In genomic region chr3:155131104-155131503, GRCh38 we compare ENCODE assay signal across 9 cellular contexts. TPM values are rescaled to one million over a fixed set of nuclear protein-coding genes. Genes with fewer than 3 reads are reported as not detected.
DNase-seq lines count a peak whose midpoint lies in the region; ATAC-seq and TF ChIP-seq lines count a peak whose summit lies in the region.
"Had no signal": no experiment of that assay in that cellular context is flagged by ENCODE, and none has a peak within 500 bp of the region (broad histone marks: within the 10 kb centered on the region; RNA-seq: fewer than 3 reads in every experiment).

No MANE protein-coding gene starts in this region.

- dilution Hi-C loops in mammary epithelial cell (cut with HindIII; ENCODE audit: low sequenced_read_pairs): no loop called here

- ATAC-seq in GM18909 (IDR thresholded peaks at IDR 0.05; ENCODE audit: poor library complexity, unreplicated experiment) (peak; percentile 69), HG03108 (IDR thresholded peaks at IDR 0.05; ENCODE audit: unreplicated experiment) (peak; percentile 67)
- peak; percentile 60 for ATAC-seq in stimulated activated memory B cell treated with anti-CD40 and anti-IgM and Interleukin-4, amounts not matched to agents 10 μg/mL and 1 μg/mL and 100 μg/mL, for 72 hours
- ATAC-seq in activated T-cell treated with anti-CD3 and anti-CD28 coated beads, Interleukin-2, amount 50 U/mL, for 72 hours (replicated peaks in 1 of 2): no peak

- H3K27me3 Mint-ChIP-seq in stimulated activated memory B cell treated with anti-CD40 and anti-IgM and Interleukin-4, amounts not matched to agents 10 μg/mL and 1 μg/mL and 100 μg/mL, for 72 hours: no peaks in the 10 kb centered on the region
- no peaks in the 10 kb centered on the region for H3K27me3 Mint-ChIP-seq in activated T-cell treated with anti-CD3 and anti-CD28 coated beads, Interleukin-2, amount 50 U/mL, for 72 hours (ENCODE audit: low read depth)

- TF ChIP-seq CTCF in mammary epithelial cell (conservative IDR thresholded peaks at IDR 0.05 in 1 of 2, IDR thresholded peaks at IDR 0.05 in 1 of 2; ENCODE audit: extremely low read depth in 1 of 2, insufficient read depth in 1 of 2, low read depth in 1 of 2, low read length in 2 of 2): no peak

- H3K4me2 ChIP-seq in mammary epithelial cell (ENCODE audit: insufficient read depth, low read depth, low read length): peak overlapping the region; percentile 72

- intact Hi-C loops in mammary epithelial cell (cut with micrococcal nuclease): no loop called here

- no peaks in the 10 kb centered on the region for H3K9me3 ChIP-seq in mammary epithelial cell (replicated peaks; ENCODE audit: insufficient read depth, low read length)

- no peaks in the 10 kb centered on the region for H3K36me3 ChIP-seq in mammary epithelial cell (ENCODE audit: insufficient read depth, low read length)

- peaks cover 13% of the 10 kb centered on the region for H3K4me1 Mint-ChIP-seq in stimulated activated memory B cell treated with anti-CD40 and anti-IgM and Interleukin-4, amounts not matched to agents 10 μg/mL and 1 μg/mL and 100 μg/mL, for 72 hours
- no peaks in the 10 kb centered on the region for H3K4me1 Mint-ChIP-seq in activated T-cell treated with anti-CD3 and anti-CD28 coated beads, Interleukin-2, amount 50 U/mL, for 72 hours (ENCODE audit: low read depth)

- 27% methylated on average over 4 of the region's 4 CpGs for WGBS in mammary epithelial cell (ENCODE audit: low coverage, missing lambda C conversion rate)

- H4K20me1 ChIP-seq in mammary epithelial cell (ENCODE audit: insufficient read depth, low read length): no peaks in the 10 kb centered on the region

- H3K4me3 Mint-ChIP-seq in stimulated activated memory B cell treated with anti-CD40 and anti-IgM and Interleukin-4, amounts not matched to agents 10 μg/mL and 1 μg/mL and 100 μg/mL, for 72 hours: no peak overlapping the region
- no peak overlapping the region for H3K4me3 Mint-ChIP-seq in activated T-cell treated with anti-CD3 and anti-CD28 coated beads, Interleukin-2, amount 50 U/mL, for 72 hours

- no peaks in the 10 kb centered on the region for H3K36me3 Mint-ChIP-seq in stimulated activated memory B cell treated with anti-CD40 and anti-IgM and Interleukin-4, amounts not matched to agents 10 μg/mL and 1 μg/mL and 100 μg/mL, for 72 hours
- H3K36me3 Mint-ChIP-seq in activated T-cell treated with anti-CD3 and anti-CD28 coated beads, Interleukin-2, amount 50 U/mL, for 72 hours (ENCODE audit: insufficient read depth in 2 of 2): no peaks in the 10 kb centered on the region

- no peaks in the 10 kb centered on the region for H3K27me3 ChIP-seq in mammary epithelial cell (ENCODE audit: insufficient read depth, low read length)

- no peaks in the 10 kb centered on the region for H3K79me2 ChIP-seq in mammary epithelial cell (ENCODE audit: insufficient read depth, low read length)

- peak overlapping the region; percentile 34 for H3K27ac Mint-ChIP-seq in stimulated activated memory B cell treated with anti-CD40 and anti-IgM and Interleukin-4, amounts not matched to agents 10 μg/mL and 1 μg/mL and 100 μg/mL, for 72 hours
- no peak overlapping the region for H3K27ac Mint-ChIP-seq in activated T-cell treated with anti-CD3 and anti-CD28 coated beads, Interleukin-2, amount 50 U/mL, for 72 hours

- H2AFZ ChIP-seq in mammary epithelial cell (ENCODE audit: low read depth, low read length): peak overlapping the region; percentile 74

- peak; percentile 94 for DNase-seq in mammary epithelial cell
- no peak for DNase-seq in NCI-H69 (lab: John Stamatoyannopoulos, UW)
- no peak for DNase-seq in GDM1 (lab: John Stamatoyannopoulos, UW)
- DNase-seq in NCI-H2196 (lab: John Stamatoyannopoulos, UW; ENCODE audit: unreplicated experiment): no peak
- no peak for DNase-seq in activated T-cell treated with anti-CD3 and anti-CD28 coated beads, Interleukin-2, amount 50 U/mL, for 72 hours

- peak overlapping the region; percentile 90 for H3K27ac ChIP-seq in mammary epithelial cell (ENCODE audit: insufficient read depth, low read depth, low read length)

- H3K4me1 ChIP-seq in mammary epithelial cell (ENCODE audit: insufficient read depth, low read length): peaks cover 17% of the 10 kb centered on the region

- CTCF ChIA-PET in mammary epithelial cell (lab: Charles Lee; ENCODE audit: low non-redundant PET): interaction anchor here (0.6 kb wide), 1 partner anchor 48 kb away, joined by 4 read pairs; no protein-coding TSS in a partner anchor

- no peak overlapping the region for H3K4me3 ChIP-seq in mammary epithelial cell (replicated peaks in 1 of 3; ENCODE audit: insufficient read depth in 1 of 3, low read depth in 2 of 3, low read length in 3 of 3)

- no TSS peak for BruUV-seq in mammary epithelial cell (replicated peaks; lab: Mats Ljungman, UMichigan)

- H3K9ac ChIP-seq in mammary epithelial cell (ENCODE audit: insufficient read depth, low read length): peak overlapping the region; percentile 45

- in situ Hi-C loops in mammary epithelial cell (cut with MboI; ENCODE audit: low sequenced_read_pairs in 2 of 2): no loop called here

- H3K9me3 Mint-ChIP-seq in stimulated activated memory B cell treated with anti-CD40 and anti-IgM and Interleukin-4, amounts not matched to agents 10 μg/mL and 1 μg/mL and 100 μg/mL, for 72 hours: peaks cover 7% of the 10 kb centered on the region
- peaks cover 5 to 6% of the 10 kb centered on the region in 2 donors for H3K9me3 Mint-ChIP-seq in activated T-cell treated with anti-CD3 and anti-CD28 coated beads, Interleukin-2, amount 50 U/mL, for 72 hours

RNA-seq across cellular contexts. Expression of gene MME, which starts 51.0 kb away (rescaled TPM):
- total RNA-seq in mammary epithelial cell: 10 to 100 TPM; 22.5 to 94.5 TPM
- 8.4 TPM for polyA plus RNA-seq in mammary epithelial cell
- polyA minus RNA-seq in mammary epithelial cell: not detected
- total RNA-seq in activated T-cell treated with anti-CD3 and anti-CD28 coated beads, Interleukin-2, amount 50 U/mL, for 72 hours: not detected
- total RNA-seq: NCI-H460 had no signal

Comparison
In these comparisons a context has a peak if more than half of its experiments do, and no peak if none do; other contexts are left out.
1. ATAC-seq: peak in GM18909 (single experiment), HG03108 (single experiment) and stimulated activated memory B cell treated with anti-CD40 and anti-IgM and Interleukin-4, amounts not matched to agents 10 μg/mL and 1 μg/mL and 100 μg/mL, for 72 hours (single experiment); none in activated T-cell treated with anti-CD3 and anti-CD28 coated beads, Interleukin-2, amount 50 U/mL, for 72 hours (0 of 2).
2. RNA of gene MME, which starts 51.0 kb away (total RNA-seq): 22.5 to 94.5 TPM in mammary epithelial cell; not detected in activated T-cell treated with anti-CD3 and anti-CD28 coated beads, Interleukin-2, amount 50 U/mL, for 72 hours; every median in the first group is over 10 times any median in the second.